ENCODE assay signal across 26 cellular contexts in genomic region chr16:1539720-1540555, GRCh38. TPM values are rescaled to one million over a fixed set of nuclear protein-coding genes. Genes with fewer than 3 reads are reported as not detected.
DNase-seq lines count a peak whose midpoint lies in the region; ATAC-seq and TF ChIP-seq lines count a peak whose summit lies in the region.
"Had no signal": no experiment of that assay in that cellular context is flagged by ENCODE, and none has a peak within 500 bp of the region (broad histone marks: within the 10 kb centered on the region; RNA-seq: fewer than 3 reads in every experiment).

No MANE protein-coding gene starts in this region.

- no peak overlapping the region for H3K4me3 Mint-ChIP-seq in activated T-cell treated with anti-CD3 and anti-CD28 coated beads, Interleukin-2, amount 50 U/mL, for 24 hours
- H3K4me3 Mint-ChIP-seq in activated CD8-positive, alpha-beta T cell treated with anti-CD3 and anti-CD28 coated beads, Interleukin-2, amount 10 ng/mL, durations not matched to agents 7 days and 5 days = no peak overlapping the region
- H3K4me3 Mint-ChIP-seq: B cell, nephron progenitor cell had no signal

- peak overlapping the region; percentile 73 for H3K4me3 ChIP-seq in lower lobe of right lung
- H3K4me3 ChIP-seq: A549, cardiac muscle cell had no signal

- POLR2A ChIA-PET in activated CD8-positive, alpha-beta T cell treated with anti-CD3 and anti-CD28 coated beads, Interleukin-2, amount 10 ng/mL, durations not matched to agents 7 days and 5 days (lab: Charles Lee) = interaction anchor here (0.8 to 1.2 kb wide), 2 partner anchors 166 to 575 kb away, joined by 3 read pairs; no protein-coding TSS in a partner anchor

- ATAC-seq in activated CD8-positive, alpha-beta T cell treated with anti-CD3 and anti-CD28 coated beads, Interleukin-2, amount 10 ng/mL, durations not matched to agents 7 days and 5 days = no peak
- no peak for ATAC-seq in lower lobe of right lung
- ATAC-seq in GM21825 (IDR thresholded peaks at IDR 0.05; ENCODE audit: unreplicated experiment) = no peak
- no peak for ATAC-seq in HG02970 (IDR thresholded peaks at IDR 0.05; ENCODE audit: low FRiP score, unreplicated experiment)
- ATAC-seq: sciatic nerve had no signal

- no peaks in the 10 kb centered on the region for H3K9me3 ChIP-seq in lower lobe of right lung
- H3K9me3 ChIP-seq: A549 had no signal

- peaks cover 92% of the 10 kb centered on the region for H3K36me3 Mint-ChIP-seq in activated T-cell treated with anti-CD3 and anti-CD28 coated beads, Interleukin-2, amount 50 U/mL, for 24 hours (ENCODE audit: low read depth)
- peaks cover 68% of the 10 kb centered on the region for H3K36me3 Mint-ChIP-seq in activated CD8-positive, alpha-beta T cell treated with anti-CD3 and anti-CD28 coated beads, Interleukin-2, amount 10 ng/mL, durations not matched to agents 7 days and 5 days (ENCODE audit: low read depth)

- H3K27me3 Mint-ChIP-seq in activated T-cell treated with anti-CD3 and anti-CD28 coated beads, Interleukin-2, amount 50 U/mL, for 24 hours = no peaks in the 10 kb centered on the region
- no peaks in the 10 kb centered on the region for H3K27me3 Mint-ChIP-seq in activated CD8-positive, alpha-beta T cell treated with anti-CD3 and anti-CD28 coated beads, Interleukin-2, amount 10 ng/mL, durations not matched to agents 7 days and 5 days (ENCODE audit: low read depth)
- H3K27me3 Mint-ChIP-seq: B cell had no signal

- TF ChIP-seq CTCF in lower lobe of right lung (IDR thresholded peaks at IDR 0.05) (no peak), GM13976 (IDR thresholded peaks at IDR 0.05; ENCODE audit: borderline replicate concordance, control extremely low read depth, extremely low read depth, insufficient read depth, missing control alignments) (no peak)

- H3K27ac Mint-ChIP-seq in activated T-cell treated with anti-CD3 and anti-CD28 coated beads, Interleukin-2, amount 50 U/mL, for 24 hours = peak overlapping the region; percentile 88
- peak overlapping the region; percentile 49 for H3K27ac Mint-ChIP-seq in activated CD8-positive, alpha-beta T cell treated with anti-CD3 and anti-CD28 coated beads, Interleukin-2, amount 10 ng/mL, durations not matched to agents 7 days and 5 days
- H3K27ac Mint-ChIP-seq: B cell, nephron progenitor cell had no signal

- in situ Hi-C loops in GM13976 (cut with MboI; ENCODE audit: low sequenced_read_pairs, unreplicated experiment) = no loop called here

- peak overlapping the region; percentile 8 for H3K27ac ChIP-seq in lower lobe of right lung
- H3K27ac ChIP-seq: A549, cardiac muscle cell, parathyroid adenoma had no signal

- intact Hi-C loops in lower lobe of right lung (cut with DNase I) = no loop called here

- CTCF ChIA-PET in activated CD8-positive, alpha-beta T cell treated with anti-CD3 and anti-CD28 coated beads, Interleukin-2, amount 10 ng/mL, durations not matched to agents 7 days and 5 days (lab: Charles Lee) = interaction anchor here (2.1 kb wide), 1 partner anchor 176 kb away, joined by 5 read pairs; no protein-coding TSS in a partner anchor

- peaks cover 80% of the 10 kb centered on the region for H3K4me1 Mint-ChIP-seq in activated T-cell treated with anti-CD3 and anti-CD28 coated beads, Interleukin-2, amount 50 U/mL, for 24 hours (ENCODE audit: low read depth)
- H3K4me1 Mint-ChIP-seq in activated CD8-positive, alpha-beta T cell treated with anti-CD3 and anti-CD28 coated beads, Interleukin-2, amount 10 ng/mL, durations not matched to agents 7 days and 5 days (ENCODE audit: low read depth) = peaks cover 73% of the 10 kb centered on the region

- H3K9me3 Mint-ChIP-seq in activated T-cell treated with anti-CD3 and anti-CD28 coated beads, Interleukin-2, amount 50 U/mL, for 24 hours = no peaks in the 10 kb centered on the region
- no peaks in the 10 kb centered on the region for H3K9me3 Mint-ChIP-seq in activated CD8-positive, alpha-beta T cell treated with anti-CD3 and anti-CD28 coated beads, Interleukin-2, amount 10 ng/mL, durations not matched to agents 7 days and 5 days (ENCODE audit: insufficient read depth)
- H3K9me3 Mint-ChIP-seq: nephron progenitor cell had no signal

- peaks cover 84% of the 10 kb centered on the region for H3K36me3 ChIP-seq in lower lobe of right lung
- H3K36me3 ChIP-seq: cardiac muscle cell had no signal

- DNase-seq in activated T-cell treated with anti-CD3 and anti-CD28 coated beads, Interleukin-2, amount 50 U/mL, for 24 hours = no peak
- DNase-seq in activated T-cell treated with anti-CD3 and anti-CD28 coated beads for 4 hours = no peak
- peak; percentile 26 for DNase-seq in DMS 273 treated with DMSO at 0.1 percent for 48 hours (lab: John Stamatoyannopoulos, UW)
- no peak for DNase-seq in activated CD8-positive, alpha-beta T cell treated with anti-CD3 and anti-CD28 coated beads, Interleukin-2, amount 10 ng/mL, durations not matched to agents 7 days and 5 days
- DNase-seq in lower lobe of right lung = no peak
- no peak for DNase-seq in GM13976 (ENCODE audit: low spot score)
- DNase-seq: activated CD4-positive, CD25-positive, alpha-beta regulatory T cell treated with anti-CD3 and anti-CD28 coated beads, Interleukin-2, amount 50 U/mL, for 72 hours; activated effector memory CD4-positive, alpha-beta T cell treated with anti-CD3 and anti-CD28 coated beads, Interleukin-2, amount 50 U/mL, for 16 hours; anterior cingulate cortex; dermis blood vessel endothelial cell; head of caudate nucleus; NCI-H187; NCI-H2227 treated with DMSO at 0.1 percent for 48 hours; NCI-H774; nephron progenitor cell; SHP77 had no signal

- no peaks in the 10 kb centered on the region for H3K27me3 ChIP-seq in lower lobe of right lung (ENCODE audit: low read depth)
- H3K27me3 ChIP-seq: cardiac muscle cell had no signal

- H3K4me1 ChIP-seq in lower lobe of right lung = peaks cover 82% of the 10 kb centered on the region
- H3K4me1 ChIP-seq: parathyroid adenoma had no signal

RNA-seq across cellular contexts. Expression of gene TMEM204, which starts 6.5 kb away (rescaled TPM):
- total RNA-seq in activated CD8-positive, alpha-beta T cell treated with anti-CD3 and anti-CD28 coated beads, Interleukin-2, amount 10 ng/mL, durations not matched to agents 7 days and 5 days = 10 to 100 TPM; 35.1 to 35.6 TPM
- total RNA-seq in lower lobe of right lung = 63.1 TPM
- total RNA-seq: Daoy, OCI-LY7 had no signal

RNA-seq across cellular contexts. Expression of gene TELO2, which starts 46.8 kb away (rescaled TPM):
- total RNA-seq in activated CD8-positive, alpha-beta T cell treated with anti-CD3 and anti-CD28 coated beads, Interleukin-2, amount 10 ng/mL, durations not matched to agents 7 days and 5 days = 10 to 100 TPM; 70.1 to 73.3 TPM
- total RNA-seq in lower lobe of right lung = 27.5 TPM

RNA-seq across cellular contexts. Expression of gene PTX4, which starts 51.2 kb away (rescaled TPM):
- total RNA-seq in activated CD8-positive, alpha-beta T cell treated with anti-CD3 and anti-CD28 coated beads, Interleukin-2, amount 10 ng/mL, durations not matched to agents 7 days and 5 days = not detected
- total RNA-seq in lower lobe of right lung = not detected
- total RNA-seq: B cell, Daoy, dermis blood vessel endothelial cell, OCI-LY7, sciatic nerve, urinary bladder had no signal
